ENCODE assay signal across 8 cellular contexts in genomic region chr16:5033256-5034166, GRCh38. TPM values are rescaled to one million over a fixed set of nuclear protein-coding genes. Genes with fewer than 3 reads are reported as not detected.
DNase-seq lines count a peak whose midpoint lies in the region; ATAC-seq, FAIRE-seq and TF ChIP-seq lines count a peak whose summit lies in the region.

TSS of gene NAGPA (minus strand) at chr16:5033935. CDS start at chr16:5033914, 21 bp downstream.

- H3K36me3 Mint-ChIP-seq in activated naive CD4-positive, alpha-beta T cell treated with anti-CD3 and anti-CD28 coated beads for 36 hours (ENCODE audit: low read depth): no peaks in the 10 kb centered on the region

- H3K9ac ChIP-seq in ES-I3 (ENCODE audit: low read depth, low read length) (peak within 1 kb of the TSS; percentile 64), SK-N-MC (ENCODE audit: insufficient read length) (peak within 1 kb of the TSS; percentile 50), subcutaneous abdominal adipose tissue (ENCODE audit: low read length in 5 of 5) (peak within 1 kb of the TSS; percentile 56 to 87 (median 70))

- no peaks in the 10 kb centered on the region for H3K36me3 ChIP-seq in ES-I3 (ENCODE audit: insufficient read depth, low read length)
- no peaks in the 10 kb centered on the region for H3K36me3 ChIP-seq in SK-N-MC (ENCODE audit: insufficient read depth, low read length)
- H3K36me3 ChIP-seq in gastroesophageal sphincter: peaks cover 0 to 30% of the 10 kb centered on the region in 2 donors
- peaks cover 5% of the 10 kb centered on the region for H3K36me3 ChIP-seq in neutrophil
- H3K36me3 ChIP-seq in subcutaneous abdominal adipose tissue (ENCODE audit: control insufficient read depth in 5 of 5, insufficient read depth in 5 of 5, low read length in 5 of 5): peaks cover 0 to 20% (median 13%) of the 10 kb centered on the region in 5 donors

- no peaks in the 10 kb centered on the region for H3K27me3 ChIP-seq in gastroesophageal sphincter
- H3K27me3 ChIP-seq in neutrophil: peaks cover 9% of the 10 kb centered on the region
- no peaks in the 10 kb centered on the region for H3K27me3 ChIP-seq in subcutaneous abdominal adipose tissue (ENCODE audit: control insufficient read depth in 5 of 5, insufficient read depth in 4 of 5, low read length in 5 of 5)

- peak; percentile 93 for ATAC-seq in gastroesophageal sphincter

- 0 to 2% methylated on average over 6 to 8 of the region's 104 CpGs for WGBS in gastroesophageal sphincter (ENCODE audit: low coverage in 1 of 2), 2 donors

- CTCF ChIA-PET in activated naive CD4-positive, alpha-beta T cell treated with anti-CD3 and anti-CD28 coated beads for 36 hours (lab: Charles Lee): interaction anchor here (0.9 to 1.1 kb wide), 2 partner anchors 25 to 51 kb away, joined by 3 to 4 read pairs; no protein-coding TSS in a partner anchor

- TF ChIP-seq EP300 in gastroesophageal sphincter (IDR thresholded peaks at IDR 0.05): no peak

- TF ChIP-seq POLR2A in H54 (IDR thresholded peaks at IDR 0.05; ENCODE audit: low read depth, low read length) (no peak), gastroesophageal sphincter (IDR thresholded peaks at IDR 0.05) (peak; percentile 28 to 36)

- H3K9me3 ChIP-seq in ES-I3 (ENCODE audit: control insufficient read depth, insufficient read depth, low read length) (no peaks in the 10 kb centered on the region), SK-N-MC (ENCODE audit: low read depth, low read length) (no peaks in the 10 kb centered on the region), gastroesophageal sphincter (no peaks in the 10 kb centered on the region), neutrophil (no peaks in the 10 kb centered on the region), subcutaneous abdominal adipose tissue (ENCODE audit: control insufficient read depth in 5 of 5, low read length in 5 of 5) (no peaks in the 10 kb centered on the region)

- no peaks in the 10 kb centered on the region for H3K9me3 Mint-ChIP-seq in activated naive CD4-positive, alpha-beta T cell treated with anti-CD3 and anti-CD28 coated beads for 36 hours

- peaks cover 4% of the 10 kb centered on the region; the same call in 1 of the 2 replicates for H3K4me1 ChIP-seq in ES-I3 (ENCODE audit: insufficient read depth, low read length)
- peaks cover 2 to 26% (median 7%) of the 10 kb centered on the region in 3 donors for H3K4me1 ChIP-seq in gastroesophageal sphincter
- H3K4me1 ChIP-seq in neutrophil (ENCODE audit: control insufficient read depth in 1 of 2, insufficient read depth in 1 of 2, low read depth in 1 of 2, low read length in 1 of 2): peaks cover 12 to 16% of the 10 kb centered on the region in 2 experiments
- peaks cover 2 to 27% (median 18%) of the 10 kb centered on the region in 5 donors for H3K4me1 ChIP-seq in subcutaneous abdominal adipose tissue (ENCODE audit: control insufficient read depth in 5 of 5, insufficient read depth in 5 of 5, low read length in 5 of 5)

- peak within 1 kb of the TSS; percentile 84 for H3K4me3 Mint-ChIP-seq in activated naive CD4-positive, alpha-beta T cell treated with anti-CD3 and anti-CD28 coated beads for 36 hours

- TF ChIP-seq CTCF in gastroesophageal sphincter (IDR thresholded peaks at IDR 0.05) (peak in 1 of 4 experiments; percentile 4), neutrophil (IDR thresholded peaks at IDR 0.05) (no peak)

- peak; percentile 81 for DNase-seq in H54 (ENCODE audit: insufficient read length, low spot score)
- peak; percentile 77 for DNase-seq in M059J (ENCODE audit: low read depth)
- DNase-seq in SK-N-MC (ENCODE audit: low read depth, low spot score): no peak
- DNase-seq in activated naive CD4-positive, alpha-beta T cell treated with anti-CD3 and anti-CD28 coated beads for 36 hours: peak; percentile 92

- FAIRE-seq in H54 (lab: Jason Lieb, UNC): no peak

- intact Hi-C loops in activated naive CD4-positive, alpha-beta T cell treated with anti-CD3 and anti-CD28 coated beads for 36 hours (cut with micrococcal nuclease): loop anchor here (1.0 to 5.0 kb wide), 3 partner anchors 39 to 186 kb away; partner anchors contain the start of genes ALG1, GLYR1 and UBN1

- H3K4me1 Mint-ChIP-seq in activated naive CD4-positive, alpha-beta T cell treated with anti-CD3 and anti-CD28 coated beads for 36 hours (ENCODE audit: low read depth): peaks cover 16% of the 10 kb centered on the region

- H3K27me3 Mint-ChIP-seq in activated naive CD4-positive, alpha-beta T cell treated with anti-CD3 and anti-CD28 coated beads for 36 hours (ENCODE audit: low read depth): no peaks in the 10 kb centered on the region

- H3K27ac ChIP-seq in SK-N-MC: no peak within 1 kb of the TSS
- peak within 1 kb of the TSS; percentile 36 to 81 (median 73) for H3K27ac ChIP-seq in gastroesophageal sphincter
- peak within 1 kb of the TSS; percentile 49 for H3K27ac ChIP-seq in neutrophil
- peak within 1 kb of the TSS; percentile 50 for H3K27ac ChIP-seq in subcutaneous abdominal adipose tissue (ENCODE audit: low read depth, low read length)

- peak within 1 kb of the TSS; percentile 76 for H3K4me3 ChIP-seq in SK-N-MC
- peak within 1 kb of the TSS; percentile 50 to 98 for H3K4me3 ChIP-seq in gastroesophageal sphincter
- H3K4me3 ChIP-seq in neutrophil (ENCODE audit: low read depth in 1 of 2, low read length in 1 of 2): peak within 1 kb of the TSS; percentile 72 to 79
- H3K4me3 ChIP-seq in subcutaneous abdominal adipose tissue (ENCODE audit: low read depth in 1 of 5, low read length in 5 of 5): peak within 1 kb of the TSS; percentile 61 to 91 (median 90)

- peak within 1 kb of the TSS; percentile 61 for H3K27ac Mint-ChIP-seq in activated naive CD4-positive, alpha-beta T cell treated with anti-CD3 and anti-CD28 coated beads for 36 hours

RNA-seq across cellular contexts. Expression of gene NAGPA, which starts in this region (rescaled TPM):
- total RNA-seq in M059J (2014; rRNA removed; shearing (Covaris generic)): 19.0 and 28.6 TPM in 2 replicates
- total RNA-seq in activated naive CD4-positive, alpha-beta T cell treated with anti-CD3 and anti-CD28 coated beads for 36 hours: 1 to 10 TPM; 5.8 to 7.9 TPM
- 10 to 100 TPM; 17.8 to 37.8 (median 27.7) TPM for total RNA-seq in gastroesophageal sphincter
